Comparison of ENCODE assay signal across 1 cellular context in genomic region chr14:65222434-65222833, GRCh38.
TF ChIP-seq lines count a peak whose summit lies in the region.

No MANE protein-coding gene starts in this region.

TF ChIP-seq in HepG2, 621 proteins besides CTCF, POLR2A, EP300 and RAD21 (continued from another document and continues in another):
- TF ChIP-seq ATF6 (CRISPR knock-in tag; conservative IDR thresholded peaks at IDR 0.05): no peak
- TF ChIP-seq PHF20 (CRISPR knock-in tag; IDR thresholded peaks at IDR 0.05): no peak
- TF ChIP-seq, protein P1, sequence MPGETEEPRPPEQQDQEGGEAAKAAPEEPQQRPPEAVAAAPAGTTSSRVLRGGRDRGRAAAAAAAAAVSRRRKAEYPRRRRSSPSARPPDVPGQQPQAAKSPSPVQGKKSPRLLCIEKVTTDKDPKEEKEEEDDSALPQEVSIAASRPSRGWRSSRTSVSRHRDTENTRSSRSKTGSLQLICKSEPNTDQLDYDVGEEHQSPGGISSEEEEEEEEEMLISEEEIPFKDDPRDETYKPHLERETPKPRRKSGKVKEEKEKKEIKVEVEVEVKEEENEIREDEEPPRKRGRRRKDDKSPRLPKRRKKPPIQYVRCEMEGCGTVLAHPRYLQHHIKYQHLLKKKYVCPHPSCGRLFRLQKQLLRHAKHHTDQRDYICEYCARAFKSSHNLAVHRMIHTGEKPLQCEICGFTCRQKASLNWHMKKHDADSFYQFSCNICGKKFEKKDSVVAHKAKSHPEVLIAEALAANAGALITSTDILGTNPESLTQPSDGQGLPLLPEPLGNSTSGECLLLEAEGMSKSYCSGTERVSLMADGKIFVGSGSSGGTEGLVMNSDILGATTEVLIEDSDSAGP (CRISPR knock-in tag; IDR thresholded peaks at IDR 0.05; ENCODE audit: borderline replicate concordance): peak; percentile 27; the same call in 1 of the 2 replicates
- no peak for TF ChIP-seq ZNF205 (CRISPR knock-in tag; IDR thresholded peaks at IDR 0.05)
- TF ChIP-seq NFE2L2 (IDR thresholded peaks at IDR 0.05; ENCODE audit: low read length): no peak
- TF ChIP-seq SALL1 (CRISPR knock-in tag; IDR thresholded peaks at IDR 0.05): 0 out of 2 replicates have a peak, but pooled peaks have one; percentile 23
- no peak for TF ChIP-seq ZNF260 (CRISPR knock-in tag; IDR thresholded peaks at IDR 0.05; ENCODE audit: borderline replicate concordance, low read depth)
- 0 out of 2 replicates have a peak, but pooled peaks have one; percentile 56 for TF ChIP-seq ZNF780A (CRISPR knock-in tag; IDR thresholded peaks at IDR 0.05)
- TF ChIP-seq, protein P2, sequence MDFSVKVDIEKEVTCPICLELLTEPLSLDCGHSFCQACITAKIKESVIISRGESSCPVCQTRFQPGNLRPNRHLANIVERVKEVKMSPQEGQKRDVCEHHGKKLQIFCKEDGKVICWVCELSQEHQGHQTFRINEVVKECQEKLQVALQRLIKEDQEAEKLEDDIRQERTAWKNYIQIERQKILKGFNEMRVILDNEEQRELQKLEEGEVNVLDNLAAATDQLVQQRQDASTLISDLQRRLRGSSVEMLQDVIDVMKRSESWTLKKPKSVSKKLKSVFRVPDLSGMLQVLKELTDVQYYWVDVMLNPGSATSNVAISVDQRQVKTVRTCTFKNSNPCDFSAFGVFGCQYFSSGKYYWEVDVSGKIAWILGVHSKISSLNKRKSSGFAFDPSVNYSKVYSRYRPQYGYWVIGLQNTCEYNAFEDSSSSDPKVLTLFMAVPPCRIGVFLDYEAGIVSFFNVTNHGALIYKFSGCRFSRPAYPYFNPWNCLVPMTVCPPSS (IDR thresholded peaks at IDR 0.05): no peak
- TF ChIP-seq ZMAT3 (CRISPR knock-in tag; conservative IDR thresholded peaks at IDR 0.05): no peak
- no peak for TF ChIP-seq ZBTB3 (CRISPR knock-in tag; IDR thresholded peaks at IDR 0.05; ENCODE audit: borderline replicate concordance, low read depth)
- no peak for TF ChIP-seq GABPB1 (CRISPR knock-in tag; IDR thresholded peaks at IDR 0.05)
- TF ChIP-seq DPF2 (CRISPR knock-in tag; IDR thresholded peaks at IDR 0.05; ENCODE audit: borderline replicate concordance, low read depth): no peak
- no peak for TF ChIP-seq MXD1 (CRISPR knock-in tag; IDR thresholded peaks at IDR 0.05)
- TF ChIP-seq HMG20A (CRISPR knock-in tag; IDR thresholded peaks at IDR 0.05; ENCODE audit: borderline replicate concordance): no peak
- TF ChIP-seq, protein P3, sequence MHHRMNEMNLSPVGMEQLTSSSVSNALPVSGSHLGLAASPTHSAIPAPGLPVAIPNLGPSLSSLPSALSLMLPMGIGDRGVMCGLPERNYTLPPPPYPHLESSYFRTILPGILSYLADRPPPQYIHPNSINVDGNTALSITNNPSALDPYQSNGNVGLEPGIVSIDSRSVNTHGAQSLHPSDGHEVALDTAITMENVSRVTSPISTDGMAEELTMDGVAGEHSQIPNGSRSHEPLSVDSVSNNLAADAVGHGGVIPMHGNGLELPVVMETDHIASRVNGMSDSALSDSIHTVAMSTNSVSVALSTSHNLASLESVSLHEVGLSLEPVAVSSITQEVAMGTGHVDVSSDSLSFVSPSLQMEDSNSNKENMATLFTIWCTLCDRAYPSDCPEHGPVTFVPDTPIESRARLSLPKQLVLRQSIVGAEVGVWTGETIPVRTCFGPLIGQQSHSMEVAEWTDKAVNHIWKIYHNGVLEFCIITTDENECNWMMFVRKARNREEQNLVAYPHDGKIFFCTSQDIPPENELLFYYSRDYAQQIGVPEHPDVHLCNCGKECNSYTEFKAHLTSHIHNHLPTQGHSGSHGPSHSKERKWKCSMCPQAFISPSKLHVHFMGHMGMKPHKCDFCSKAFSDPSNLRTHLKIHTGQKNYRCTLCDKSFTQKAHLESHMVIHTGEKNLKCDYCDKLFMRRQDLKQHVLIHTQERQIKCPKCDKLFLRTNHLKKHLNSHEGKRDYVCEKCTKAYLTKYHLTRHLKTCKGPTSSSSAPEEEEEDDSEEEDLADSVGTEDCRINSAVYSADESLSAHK (CRISPR knock-in tag; IDR thresholded peaks at IDR 0.05; ENCODE audit: borderline replicate concordance): peak; percentile 40; the same call in 1 of the 2 replicates
- no peak for TF ChIP-seq ZNF235 (CRISPR knock-in tag; IDR thresholded peaks at IDR 0.05; ENCODE audit: borderline replicate concordance)
- TF ChIP-seq ZNF660 (CRISPR knock-in tag; IDR thresholded peaks at IDR 0.05; ENCODE audit: borderline replicate concordance, low read depth): no peak
- no peak for TF ChIP-seq ZNF33B (CRISPR knock-in tag; IDR thresholded peaks at IDR 0.05)
- TF ChIP-seq ARNT2 (CRISPR knock-in tag; IDR thresholded peaks at IDR 0.05; ENCODE audit: low read depth): no peak
- no peak for TF ChIP-seq ZNF589 (CRISPR knock-in tag; conservative IDR thresholded peaks at IDR 0.05)
- no peak for TF ChIP-seq DNMT1 (CRISPR knock-in tag; IDR thresholded peaks at IDR 0.05)
- TF ChIP-seq KIAA2018 (CRISPR knock-in tag; IDR thresholded peaks at IDR 0.05; ENCODE audit: borderline replicate concordance): no peak
- no peak for TF ChIP-seq ZNF510 (CRISPR knock-in tag; IDR thresholded peaks at IDR 0.05; ENCODE audit: low read depth)
- TF ChIP-seq ETV6 (CRISPR knock-in tag; conservative IDR thresholded peaks at IDR 0.05): no peak
- no peak for TF ChIP-seq RBAK (CRISPR knock-in tag; IDR thresholded peaks at IDR 0.05)
- TF ChIP-seq, protein P4, sequence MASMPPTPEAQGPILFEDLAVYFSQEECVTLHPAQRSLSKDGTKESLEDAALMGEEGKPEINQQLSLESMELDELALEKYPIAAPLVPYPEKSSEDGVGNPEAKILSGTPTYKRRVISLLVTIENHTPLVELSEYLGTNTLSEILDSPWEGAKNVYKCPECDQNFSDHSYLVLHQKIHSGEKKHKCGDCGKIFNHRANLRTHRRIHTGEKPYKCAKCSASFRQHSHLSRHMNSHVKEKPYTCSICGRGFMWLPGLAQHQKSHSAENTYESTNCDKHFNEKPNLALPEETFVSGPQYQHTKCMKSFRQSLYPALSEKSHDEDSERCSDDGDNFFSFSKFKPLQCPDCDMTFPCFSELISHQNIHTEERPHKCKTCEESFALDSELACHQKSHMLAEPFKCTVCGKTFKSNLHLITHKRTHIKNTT (CRISPR knock-in tag; IDR thresholded peaks at IDR 0.05): no peak
- TF ChIP-seq ZNF12 (CRISPR knock-in tag; IDR thresholded peaks at IDR 0.05): no peak
- TF ChIP-seq PRMT3 (CRISPR knock-in tag; IDR thresholded peaks at IDR 0.05; ENCODE audit: borderline replicate concordance, low read depth): no peak
- no peak for TF ChIP-seq TMF1 (CRISPR knock-in tag; IDR thresholded peaks at IDR 0.05; ENCODE audit: low read depth)
- TF ChIP-seq TFDP2 (CRISPR knock-in tag; IDR thresholded peaks at IDR 0.05): no peak
- TF ChIP-seq ATF4 (CRISPR knock-in tag; IDR thresholded peaks at IDR 0.05): no peak
- TF ChIP-seq ZFP1 (CRISPR knock-in tag; IDR thresholded peaks at IDR 0.05): no peak
- 0 out of 2 replicates have a peak, but pooled peaks have one; percentile 38 for TF ChIP-seq HOXA3 (CRISPR knock-in tag; IDR thresholded peaks at IDR 0.05)
- TF ChIP-seq ZNF451 (CRISPR knock-in tag; IDR thresholded peaks at IDR 0.05): no peak
